ENCODE assay signal across 9 cellular contexts in genomic region chr7:65308300-65308678, GRCh38.
"Had no signal": no experiment of that assay in that cellular context is flagged by ENCODE, and none has a peak within 500 bp of the region (broad histone marks: within the 10 kb centered on the region; RNA-seq: fewer than 3 reads in every experiment).

No MANE protein-coding gene starts in this region.

- H3K27ac ChIP-seq: left lung, neural progenitor cell, neutrophil, right atrium auricular region, skin epidermis, transverse colon, upper lobe of left lung, vagina had no signal

- H3K4me1 ChIP-seq: left lung, transverse colon, upper lobe of left lung, vagina had no signal

- H3K4me3 ChIP-seq: left lung, lung, neural progenitor cell, right atrium auricular region, skin epidermis, transverse colon, upper lobe of left lung, vagina had no signal

- H3K36me3 ChIP-seq: left lung, neural progenitor cell, neutrophil, right atrium auricular region, transverse colon, upper lobe of left lung, vagina had no signal

- H3K27me3 ChIP-seq: neural progenitor cell, neutrophil, right atrium auricular region, transverse colon, upper lobe of left lung, vagina had no signal

- H3K9me3 ChIP-seq: left lung, neutrophil, right atrium auricular region, transverse colon, upper lobe of left lung, vagina had no signal
